In the genomic region with DNA sequence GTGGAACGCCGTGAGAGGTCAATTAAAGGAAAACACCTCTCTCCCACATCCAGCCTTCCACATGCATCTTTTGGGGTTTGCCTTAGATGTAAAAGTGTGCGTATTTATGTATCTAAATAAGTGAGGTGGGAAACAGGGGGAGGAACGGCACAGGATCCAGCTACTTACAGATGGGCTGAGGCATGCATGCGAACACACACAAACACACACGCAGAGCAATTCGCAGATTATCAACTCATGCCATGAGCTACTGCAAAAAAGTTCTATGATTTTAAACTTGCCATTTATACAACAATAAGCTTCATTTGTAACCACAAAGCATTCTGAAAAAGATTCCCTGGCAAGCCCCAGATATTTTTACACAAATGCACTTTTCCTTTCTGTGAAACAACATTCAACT, we compare ENCODE assay signal across 15 cellular contexts.
A peak's percentile ranks its signal among the peaks of the same experiment; 100 is the strongest.
DNase-seq lines count a peak whose midpoint lies in the region; ATAC-seq and TF ChIP-seq lines count a peak whose summit lies in the region.
"Had no signal": no experiment of that assay in that cellular context is flagged by ENCODE, and none has a peak within 500 bp of the region (broad histone marks: within the 10 kb centered on the region; RNA-seq: fewer than 3 reads in every experiment).

No MANE protein-coding gene starts in this region.

- ATAC-seq in activated CD4-positive, CD25-positive, alpha-beta regulatory T cell treated with anti-CD3 and anti-CD28 coated beads, Interleukin-2, amount 50 U/mL, for 24 hours, result no peak

- peak overlapping the region; percentile 79 for H3K9ac ChIP-seq in SK-N-MC (ENCODE audit: insufficient read length)

- no peak for TF ChIP-seq EP300 in sigmoid colon (IDR thresholded peaks at IDR 0.05)

- DNase-seq in GM03348 (ENCODE audit: low spot score), result peak; percentile 11
- DNase-seq in SK-N-MC (ENCODE audit: low read depth, low spot score), result no peak
- peak; percentile 76 for DNase-seq in fibroblast of the aortic adventitia (ENCODE audit: low read depth)
- no peak for DNase-seq in sigmoid colon
- DNase-seq in SW 1271 (lab: John Stamatoyannopoulos, UW), result no peak
- no peak for DNase-seq in cortex of kidney (lab: John Stamatoyannopoulos, UW)
- no peak for DNase-seq in iPS-NIHi11 (ENCODE audit: low spot score)
- DNase-seq: activated CD4-positive, alpha-beta memory T cell treated with anti-CD3 and anti-CD28 coated beads, Interleukin-2, amount 10 ng/mL, durations not matched to agents 7 days and 5 days; CD4-positive, alpha-beta T cell; effector memory CD4-positive, alpha-beta T cell; NCI-H1092; NCI-H2171; SIG-M5 had no signal

- TF ChIP-seq CTCF in fibroblast of the aortic adventitia (IDR thresholded peaks at IDR 0.05; ENCODE audit: insufficient read depth, low read length) (no peak), sigmoid colon (IDR thresholded peaks at IDR 0.05) (no peak)

- 80 to 86% methylated on average over 7 of the region's 7 CpGs for WGBS in sigmoid colon, 2 donors

- H3K36me3 ChIP-seq in SK-N-MC (ENCODE audit: insufficient read depth, low read length) (no peaks in the 10 kb centered on the region), sigmoid colon (no peaks in the 10 kb centered on the region)
- H3K36me3 ChIP-seq: thoracic aorta had no signal

- no peaks in the 10 kb centered on the region for H3K27me3 ChIP-seq in sigmoid colon

- intact Hi-C loops in sigmoid colon (cut with DNase I), result no loop called here

- H3K4me1 ChIP-seq in sigmoid colon, result peaks cover 0 to 72% (median 54%) of the 10 kb centered on the region in 4 donors

- no peaks in the 10 kb centered on the region for H3K9me3 ChIP-seq in SK-N-MC (ENCODE audit: low read depth, low read length)
- no peaks in the 10 kb centered on the region for H3K9me3 ChIP-seq in sigmoid colon
- H3K9me3 ChIP-seq: thoracic aorta had no signal

- peak overlapping the region; percentile 75 for H3K4me3 ChIP-seq in SK-N-MC
- H3K4me3 ChIP-seq in fibroblast of the aortic adventitia (ENCODE audit: low read depth, low read length), result peak overlapping the region; percentile 23
- H3K4me3 ChIP-seq in sigmoid colon, result no peak overlapping the region
- H3K4me3 ChIP-seq: thoracic aorta had no signal

- H3K27ac ChIP-seq in SK-N-MC, result peak overlapping the region; percentile 99
- peak overlapping the region in 3 of 4 donors; percentile 66 to 85 (median 68) for H3K27ac ChIP-seq in sigmoid colon
- H3K27ac ChIP-seq: thoracic aorta had no signal

- TF ChIP-seq POLR2A in sigmoid colon (IDR thresholded peaks at IDR 0.05), result no peak

Comparison
In these comparisons a context has a peak if more than half of its experiments do, and no peak if none do; other contexts are left out.
1. DNase-seq: peak in GM03348 (single experiment) and fibroblast of the aortic adventitia (single experiment); none in SK-N-MC (single experiment), sigmoid colon (single experiment), SW 1271 (0 of 2), cortex of kidney (single experiment) and iPS-NIHi11 (single experiment).
2. H3K4me3 ChIP-seq: peak in SK-N-MC (single experiment) and fibroblast of the aortic adventitia (single experiment); none in sigmoid colon (0 of 4).